ENCODE assay signal across 12 cellular contexts in the genomic region with DNA sequence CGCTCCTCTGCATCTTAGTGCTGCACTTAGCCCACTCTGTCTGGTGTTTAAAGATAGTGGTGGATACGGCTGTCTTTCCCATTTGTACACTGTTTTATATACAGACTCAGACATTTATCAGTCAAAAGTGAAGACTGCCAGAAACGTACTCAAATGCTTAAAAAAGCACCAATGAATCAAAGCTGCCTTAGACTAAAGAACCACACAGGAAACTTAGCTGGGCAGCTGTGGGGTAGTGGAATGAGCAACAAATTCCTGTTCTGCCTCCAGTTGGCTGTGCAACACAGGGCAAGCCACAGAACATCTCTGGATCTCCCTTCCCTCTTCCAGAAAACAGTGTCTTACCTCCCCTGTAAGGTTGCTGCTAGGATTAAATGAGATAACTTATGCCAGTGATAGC.
DNase-seq lines count a peak whose midpoint lies in the region; ATAC-seq lines count a peak whose summit lies in the region.
"Had no signal": no experiment of that assay in that cellular context is flagged by ENCODE, and none has a peak within 500 bp of the region (broad histone marks: within the 10 kb centered on the region; RNA-seq: fewer than 3 reads in every experiment).

No MANE protein-coding gene starts in this region.

- peak overlapping the region; percentile 34 for H3K27ac Mint-ChIP-seq in stimulated activated memory B cell treated with anti-CD40 and anti-IgM and Interleukin-4, amounts not matched to agents 10 μg/mL and 1 μg/mL and 100 μg/mL, for 72 hours
- H3K27ac Mint-ChIP-seq: neural progenitor cell had no signal

- no peaks in the 10 kb centered on the region for H3K36me3 Mint-ChIP-seq in stimulated activated memory B cell treated with anti-CD40 and anti-IgM and Interleukin-4, amounts not matched to agents 10 μg/mL and 1 μg/mL and 100 μg/mL, for 72 hours

- no peaks in the 10 kb centered on the region for H3K27me3 Mint-ChIP-seq in stimulated activated memory B cell treated with anti-CD40 and anti-IgM and Interleukin-4, amounts not matched to agents 10 μg/mL and 1 μg/mL and 100 μg/mL, for 72 hours

- H3K9me3 Mint-ChIP-seq in stimulated activated memory B cell treated with anti-CD40 and anti-IgM and Interleukin-4, amounts not matched to agents 10 μg/mL and 1 μg/mL and 100 μg/mL, for 72 hours: no peaks in the 10 kb centered on the region
- H3K9me3 Mint-ChIP-seq: neural progenitor cell had no signal

- H3K4me3 Mint-ChIP-seq in stimulated activated memory B cell treated with anti-CD40 and anti-IgM and Interleukin-4, amounts not matched to agents 10 μg/mL and 1 μg/mL and 100 μg/mL, for 72 hours: no peak overlapping the region
- H3K4me3 Mint-ChIP-seq: neural progenitor cell had no signal

- ATAC-seq in HG02870 (IDR thresholded peaks at IDR 0.05; ENCODE audit: unreplicated experiment): peak; percentile 50
- ATAC-seq in stimulated activated memory B cell treated with anti-CD40 and anti-IgM and Interleukin-4, amounts not matched to agents 10 μg/mL and 1 μg/mL and 100 μg/mL, for 72 hours: peak; percentile 69

- H3K4me1 Mint-ChIP-seq in stimulated activated memory B cell treated with anti-CD40 and anti-IgM and Interleukin-4, amounts not matched to agents 10 μg/mL and 1 μg/mL and 100 μg/mL, for 72 hours: peaks cover 28% of the 10 kb centered on the region

- peak; percentile 50 for DNase-seq in activated CD4-positive, alpha-beta T cell treated with anti-CD3 and anti-CD28 coated beads for 48 hours
- DNase-seq in activated CD4-positive, alpha-beta T cell treated with anti-CD3 and anti-CD28 coated beads, Interleukin-2, amount 50 U/mL, for 4 hours: no peak
- DNase-seq in astrocyte of the hippocampus (ENCODE audit: low read depth, low spot score) (peak; percentile 42), NCI-H2029 (lab: John Stamatoyannopoulos, UW) (no peak), CD1c-positive myeloid dendritic cell (ENCODE audit: extremely low spot score) (no peak), activated gamma-delta T cell treated with Interleukin-2 at 50 U/mL for 16 hours (no peak)
- DNase-seq: activated CD8-positive, alpha-beta memory T cell treated with anti-CD3 and anti-CD28 coated beads for 24 hours; esophagus squamous epithelium; MV-4-11 had no signal

Comparison
In these comparisons a context has a peak if more than half of its experiments do, and no peak if none do; other contexts are left out.
1. DNase-seq: peak in activated CD4-positive, alpha-beta T cell treated with anti-CD3 and anti-CD28 coated beads for 48 hours (single experiment) and astrocyte of the hippocampus (single experiment); none in activated CD4-positive, alpha-beta T cell treated with anti-CD3 and anti-CD28 coated beads, Interleukin-2, amount 50 U/mL, for 4 hours (0 of 2), NCI-H2029 (single experiment), CD1c-positive myeloid dendritic cell (single experiment) and activated gamma-delta T cell treated with Interleukin-2 at 50 U/mL for 16 hours (single experiment).